ENCODE assay signal across 31 cellular contexts in the genomic region with DNA sequence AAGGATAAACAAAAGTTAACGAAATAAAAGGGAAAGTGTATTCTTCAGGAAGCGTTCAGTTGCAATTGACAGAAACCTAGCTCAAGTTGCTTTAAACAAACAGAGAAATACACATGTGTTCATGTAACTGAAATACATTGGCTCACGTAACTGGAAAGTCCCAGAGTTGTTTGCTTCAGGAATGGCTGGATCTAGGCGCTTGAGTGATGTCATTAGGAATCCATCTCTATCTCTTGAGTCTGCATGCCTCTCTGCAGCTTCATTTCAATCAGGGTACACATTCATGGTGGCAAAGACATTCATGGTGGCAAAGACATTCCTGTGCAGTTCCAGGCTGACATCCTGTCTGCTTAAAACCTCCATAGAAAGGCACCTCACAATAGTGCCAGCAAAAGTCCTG. TPM values are rescaled to one million over a fixed set of nuclear protein-coding genes. Genes with fewer than 3 reads are reported as not detected.
"Had no signal": no experiment of that assay in that cellular context is flagged by ENCODE, and none has a peak within 500 bp of the region (broad histone marks: within the 10 kb centered on the region; RNA-seq: fewer than 3 reads in every experiment).

No MANE protein-coding gene starts in this region.

- H3K27ac Mint-ChIP-seq: dendritic cell treated with granulocyte-macrophage colony-stimulating factor and Interleukin-4, amounts not matched to agents 40 ng/mL and 50 ng/mL, for 4 days; effector memory CD8-positive, alpha-beta T cell; endodermal cell; mesothelial cell of epicardium had no signal

- H3K9me3 Mint-ChIP-seq: dendritic cell treated with granulocyte-macrophage colony-stimulating factor and Interleukin-4, amounts not matched to agents 40 ng/mL and 50 ng/mL, for 4 days; effector memory CD8-positive, alpha-beta T cell had no signal

- H3K4me3 ChIP-seq: colonic mucosa, gastroesophageal sphincter, heart right ventricle, left lung, lower lobe of right lung, mucosa of descending colon had no signal

- FAIRE-seq: endometrium, frontal cortex, islet of Langerhans, keratinocyte had no signal

- H3K36me3 ChIP-seq: colonic mucosa, gastroesophageal sphincter, heart right ventricle, left lung, lower lobe of right lung had no signal

- H3K27me3 ChIP-seq: colonic mucosa, foreskin keratinocyte had no signal

- H3K4me3 Mint-ChIP-seq: dendritic cell treated with granulocyte-macrophage colony-stimulating factor and Interleukin-4, amounts not matched to agents 40 ng/mL and 50 ng/mL, for 4 days; effector memory CD8-positive, alpha-beta T cell; endodermal cell; mesothelial cell of epicardium had no signal

- H3K9me3 ChIP-seq: colonic mucosa, lower lobe of right lung, mucosa of descending colon had no signal

- DNase-seq: colonic mucosa; cortex of kidney; effector CD8-positive, alpha-beta T cell; effector memory CD8-positive, alpha-beta T cell; endodermal cell; erythroblast; foreskin keratinocyte; glutamatergic neuron; head of caudate nucleus; heart right ventricle; hippocampal formation; left cardiac atrium; left lung; left ventricle myocardium superior; lower lobe of right lung; mesenchymal stem cell; mucosa of descending colon had no signal

- H3K4me1 Mint-ChIP-seq: endodermal cell had no signal

- H3K4me1 ChIP-seq: colonic mucosa, foreskin keratinocyte, gastroesophageal sphincter, heart right ventricle, left lung, lower lobe of right lung had no signal

- ATAC-seq: effector memory CD8-positive, alpha-beta T cell; esophagus mucosa; foreskin keratinocyte; gastroesophageal sphincter; heart right ventricle; left cardiac atrium; left lung; left ventricle myocardium superior; lower lobe of right lung; mucosa of descending colon had no signal

- H3K36me3 Mint-ChIP-seq: mesothelial cell of epicardium had no signal

- H3K27ac ChIP-seq: colonic mucosa, epithelial cell of prostate, foreskin keratinocyte, gastroesophageal sphincter, heart right ventricle, left lung, lower lobe of right lung had no signal

RNA-seq across cellular contexts. Expression of gene EYA2, which starts 45.4 kb away (rescaled TPM):
- total RNA-seq: dermis microvascular lymphatic vessel endothelial cell, fibroblast of villous mesenchyme, foreskin keratinocyte, kidney epithelial cell, lung microvascular endothelial cell, myocyte had no signal
- polyA plus RNA-seq: foreskin keratinocyte, keratinocyte had no signal
